In the genomic region with DNA sequence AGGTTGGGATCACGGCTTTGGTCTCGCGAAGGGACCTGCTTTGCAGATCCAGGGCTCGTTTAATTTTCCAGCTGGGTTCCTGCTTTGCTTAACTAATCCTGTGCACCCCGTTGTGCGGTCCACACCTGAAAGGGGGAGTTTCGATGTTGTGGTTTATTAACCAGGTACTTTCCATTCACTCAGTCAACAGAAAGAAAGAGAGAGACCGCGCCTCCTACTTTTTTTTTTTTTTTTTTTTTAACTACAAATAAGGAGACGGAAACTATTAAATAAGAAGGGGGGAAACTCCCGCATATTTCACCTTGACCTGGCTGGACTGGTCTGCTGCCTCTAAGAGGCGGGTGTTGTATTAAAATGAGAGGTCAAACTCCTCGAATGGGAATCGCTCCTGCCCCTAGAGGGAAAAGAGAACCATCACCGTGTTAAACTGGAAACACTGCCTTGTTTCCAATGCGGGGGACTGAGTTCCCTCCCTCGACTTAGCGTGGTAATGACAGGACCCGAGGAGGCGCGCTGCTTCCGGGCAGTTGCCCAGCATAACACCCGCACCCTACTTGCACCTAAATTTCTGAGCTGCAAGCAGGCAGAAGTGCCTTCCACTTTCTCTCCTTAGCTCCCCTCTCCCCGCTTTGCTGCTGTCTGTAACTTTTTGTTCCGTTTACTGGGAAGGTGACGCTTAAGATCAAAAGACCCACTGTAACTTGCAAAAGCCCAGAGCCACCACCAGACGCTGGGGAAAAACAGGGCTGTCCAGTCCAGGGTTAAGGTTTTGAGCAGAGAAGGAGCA, we compare ENCODE assay signal across 8 cellular contexts. TPM values are rescaled to one million over a fixed set of nuclear protein-coding genes. Genes with fewer than 3 reads are reported as not detected.
A peak's percentile ranks its signal among the peaks of the same experiment; 100 is the strongest.
DNase-seq lines count a peak whose midpoint lies in the region; ATAC-seq lines count a peak whose summit lies in the region.

No MANE protein-coding gene starts in this region.

- DNase-seq in Ammon's horn (ENCODE audit: low spot score) (peak; percentile 86), NCI-H146 treated with DMSO at 0.1 percent for 48 hours (lab: John Stamatoyannopoulos, UW; ENCODE audit: unreplicated experiment) (peak; percentile 86), fibroblast of the conjunctiva (ENCODE audit: low read depth) (peak; percentile 23), T-helper 9 cell (no peak)
- DNase-seq in activated CD4-positive, alpha-beta memory T cell treated with anti-CD3 and anti-CD28 coated beads, Interleukin-2, amount 10 ng/mL, durations not matched to agents 7 days and 5 days: no peak
- DNase-seq in naive thymus-derived CD4-positive, alpha-beta T cell: peak in 1 of 9 donors; percentile 24

- no peak overlapping the region for H3K27ac Mint-ChIP-seq in activated CD4-positive, alpha-beta memory T cell treated with anti-CD3 and anti-CD28 coated beads, Interleukin-2, amount 10 ng/mL, durations not matched to agents 7 days and 5 days
- H3K27ac Mint-ChIP-seq in naive thymus-derived CD4-positive, alpha-beta T cell: no peak overlapping the region

- peaks cover 20% of the 10 kb centered on the region for H3K4me1 Mint-ChIP-seq in activated CD4-positive, alpha-beta memory T cell treated with anti-CD3 and anti-CD28 coated beads, Interleukin-2, amount 10 ng/mL, durations not matched to agents 7 days and 5 days
- peaks cover 12 to 28% (median 21%) of the 10 kb centered on the region in 7 donors for H3K4me1 Mint-ChIP-seq in naive thymus-derived CD4-positive, alpha-beta T cell

- no peaks in the 10 kb centered on the region for H3K36me3 Mint-ChIP-seq in activated CD4-positive, alpha-beta memory T cell treated with anti-CD3 and anti-CD28 coated beads, Interleukin-2, amount 10 ng/mL, durations not matched to agents 7 days and 5 days (ENCODE audit: low read depth)
- H3K36me3 Mint-ChIP-seq in naive thymus-derived CD4-positive, alpha-beta T cell: no peaks in the 10 kb centered on the region

- H3K9me3 ChIP-seq in naive thymus-derived CD4-positive, alpha-beta T cell (ENCODE audit: control insufficient read depth in 2 of 3, low read length in 3 of 3): no peaks in the 10 kb centered on the region

- CTCF ChIA-PET in activated CD4-positive, alpha-beta memory T cell treated with anti-CD3 and anti-CD28 coated beads, Interleukin-2, amount 10 ng/mL, durations not matched to agents 7 days and 5 days (lab: Charles Lee): interaction anchor here (1.3 kb wide), 1 partner anchor 10 kb away, joined by 3 read pairs; no protein-coding TSS in a partner anchor
- CTCF ChIA-PET in naive thymus-derived CD4-positive, alpha-beta T cell (lab: Charles Lee): no interaction called here

- H3K27me3 ChIP-seq in naive thymus-derived CD4-positive, alpha-beta T cell (ENCODE audit: control insufficient read depth in 2 of 2, insufficient read depth in 2 of 2, low read length in 2 of 2): peaks cover 4 to 5% of the 10 kb centered on the region in 2 donors

- peak overlapping the region; percentile 62 for H3K4me3 Mint-ChIP-seq in activated CD4-positive, alpha-beta memory T cell treated with anti-CD3 and anti-CD28 coated beads, Interleukin-2, amount 10 ng/mL, durations not matched to agents 7 days and 5 days
- peak overlapping the region; percentile 65 to 85 (median 78) for H3K4me3 Mint-ChIP-seq in naive thymus-derived CD4-positive, alpha-beta T cell

- POLR2A ChIA-PET in activated CD4-positive, alpha-beta memory T cell treated with anti-CD3 and anti-CD28 coated beads, Interleukin-2, amount 10 ng/mL, durations not matched to agents 7 days and 5 days (lab: Charles Lee): no interaction called here
- POLR2A ChIA-PET in naive thymus-derived CD4-positive, alpha-beta T cell (lab: Charles Lee): no interaction called here

- peak overlapping the region; percentile 33 for H3K4me3 ChIP-seq in naive thymus-derived CD4-positive, alpha-beta T cell (ENCODE audit: low read length)

- peak; percentile 48 for ATAC-seq in GM18508 (IDR thresholded peaks at IDR 0.05; ENCODE audit: insufficient read depth, unreplicated experiment)
- ATAC-seq in HG02884 (IDR thresholded peaks at IDR 0.05; ENCODE audit: unreplicated experiment): peak; percentile 31
- ATAC-seq in naive thymus-derived CD4-positive, alpha-beta T cell: peak; percentile 49

- no peaks in the 10 kb centered on the region for H3K4me1 ChIP-seq in naive thymus-derived CD4-positive, alpha-beta T cell (ENCODE audit: control insufficient read depth in 2 of 2, insufficient read depth in 2 of 2, low read length in 2 of 2)

- no peak overlapping the region for H3K27ac ChIP-seq in naive thymus-derived CD4-positive, alpha-beta T cell (ENCODE audit: low read depth, low read length)

- intact Hi-C loops in naive thymus-derived CD4-positive, alpha-beta T cell (cut with micrococcal nuclease): no loop called here

- no peaks in the 10 kb centered on the region for H3K36me3 ChIP-seq in naive thymus-derived CD4-positive, alpha-beta T cell (ENCODE audit: control insufficient read depth in 2 of 3, insufficient read depth in 3 of 3, low read length in 3 of 3)

- peaks cover 45% of the 10 kb centered on the region for H3K27me3 Mint-ChIP-seq in activated CD4-positive, alpha-beta memory T cell treated with anti-CD3 and anti-CD28 coated beads, Interleukin-2, amount 10 ng/mL, durations not matched to agents 7 days and 5 days
- H3K27me3 Mint-ChIP-seq in naive thymus-derived CD4-positive, alpha-beta T cell: peaks cover 30 to 78% (median 47%) of the 10 kb centered on the region in 5 donors

- no peaks in the 10 kb centered on the region for H3K9me3 Mint-ChIP-seq in activated CD4-positive, alpha-beta memory T cell treated with anti-CD3 and anti-CD28 coated beads, Interleukin-2, amount 10 ng/mL, durations not matched to agents 7 days and 5 days
- no peaks in the 10 kb centered on the region for H3K9me3 Mint-ChIP-seq in naive thymus-derived CD4-positive, alpha-beta T cell

RNA-seq across cellular contexts. Expression of a gene that starts 1.1 kb away (rescaled TPM):
- total RNA-seq in activated CD4-positive, alpha-beta memory T cell treated with anti-CD3 and anti-CD28 coated beads, Interleukin-2, amount 10 ng/mL, durations not matched to agents 7 days and 5 days: not detected
- total RNA-seq in naive thymus-derived CD4-positive, alpha-beta T cell: 1 to 10 TPM in 1 of 5 experiments, under 1 TPM in 2, not detected in 2; 0.08 to 2.9 (median 0.85) TPM
- polyA plus RNA-seq in naive thymus-derived CD4-positive, alpha-beta T cell: not detected

Comparison
In these comparisons a context has a peak if more than half of its experiments do, and no peak if none do; other contexts are left out.
1. DNase-seq: peak in Ammon's horn (single experiment), NCI-H146 treated with DMSO at 0.1 percent for 48 hours (single experiment) and fibroblast of the conjunctiva (single experiment); none in activated CD4-positive, alpha-beta memory T cell treated with anti-CD3 and anti-CD28 coated beads, Interleukin-2, amount 10 ng/mL, durations not matched to agents 7 days and 5 days (single experiment) and T-helper 9 cell (single experiment).
2. Peak in every context shown above with its lines, with median percentiles within 50 percentile points of each other: ATAC-seq.